Comparison of ENCODE assay signal across 4 cellular contexts in genomic region chr2:110083162-110083561, GRCh38. TPM values are rescaled to one million over a fixed set of nuclear protein-coding genes. Genes with fewer than 3 reads are reported as not detected.
"Had no signal": no experiment of that assay in that cellular context is flagged by ENCODE, and none has a peak within 500 bp of the region (broad histone marks: within the 10 kb centered on the region; RNA-seq: fewer than 3 reads in every experiment).

No MANE protein-coding gene starts in this region.

RNA-seq across cellular contexts. Expression of gene MALL, which starts 32.5 kb away (rescaled TPM):
- total RNA-seq: natural killer cell; natural killer cell treated with Interleukin-12 subunit alpha and Interleukin-12 subunit beta and Interleukin-15 and Interleukin-18, amount 100 ng/mL, for 72 hours had no signal
- polyA plus RNA-seq: naive thymus-derived CD8-positive, alpha-beta T cell; neural cell had no signal
